ENCODE assay signal across 1 cellular context in the genomic region with DNA sequence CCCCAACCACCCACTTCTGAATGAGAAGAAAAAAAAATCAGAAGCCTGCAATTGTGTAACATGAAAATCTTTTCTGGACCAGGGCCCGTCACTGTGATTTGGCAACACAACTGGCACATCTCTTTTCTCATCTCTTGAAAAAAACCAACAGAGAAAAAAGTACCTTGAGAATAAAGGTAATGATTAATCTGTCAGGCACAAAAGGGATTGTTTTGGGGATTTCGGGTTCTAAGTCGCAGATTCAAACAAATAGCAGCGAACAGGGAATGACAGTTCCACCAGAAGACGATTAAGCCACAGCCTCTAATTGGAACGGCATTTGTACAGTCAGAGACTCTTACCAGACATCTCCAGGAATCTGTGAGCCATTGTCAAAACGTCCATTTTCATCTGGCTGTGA.
TF ChIP-seq lines count a peak whose summit lies in the region.

Gene AQP9 (plus strand): TSS at position 276 of the 400 bp plus-strand sequence. CDS start 185 bp downstream, outside the sequence.

TF ChIP-seq in H1, 55 proteins besides CTCF, POLR2A, EP300 and RAD21:
- no peak for TF ChIP-seq ZNF274 (IDR thresholded peaks at IDR 0.05; ENCODE audit: borderline replicate concordance, extremely low read depth, low read length)
